ENCODE assay signal across 12 cellular contexts in the genomic region with DNA sequence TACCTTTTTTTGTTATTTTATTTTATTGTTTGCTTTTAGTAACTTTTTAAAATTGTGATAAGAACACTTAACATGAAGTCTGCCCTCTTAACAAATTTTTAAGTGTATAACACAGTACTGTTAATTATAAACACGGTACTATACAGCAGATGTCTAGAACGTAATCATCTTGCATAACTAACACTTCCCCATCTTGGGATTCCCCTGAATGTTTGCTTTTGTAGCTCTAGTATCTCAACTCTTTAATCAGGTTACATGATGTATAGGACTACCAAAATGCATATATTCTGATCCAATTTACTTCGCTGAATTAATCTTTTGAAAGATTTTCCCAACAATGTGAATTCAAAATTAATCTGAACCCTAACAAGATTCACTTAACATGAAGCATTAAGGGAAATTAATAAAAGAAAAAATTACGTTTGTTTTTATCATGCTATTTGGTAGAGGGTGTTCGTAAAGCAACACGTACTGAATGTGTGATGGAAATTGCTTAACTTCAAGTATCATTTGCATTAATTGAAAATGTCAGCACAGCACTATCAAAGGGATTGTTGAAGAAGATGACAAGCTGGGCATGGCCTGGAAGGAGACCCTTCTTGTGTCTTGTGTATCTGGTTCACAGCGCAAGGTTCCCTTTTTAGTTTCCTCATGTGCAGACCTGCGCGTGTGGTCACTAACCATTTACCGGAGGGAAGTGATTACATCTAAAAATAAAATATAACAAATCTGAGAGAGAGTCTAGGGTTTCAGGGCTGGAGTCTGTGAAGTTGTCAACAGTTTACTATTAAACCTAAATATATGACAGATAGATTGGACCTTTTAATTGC. TPM values are rescaled to one million over a fixed set of nuclear protein-coding genes. Genes with fewer than 3 reads are reported as not detected.
DNase-seq lines count a peak whose midpoint lies in the region; ATAC-seq and TF ChIP-seq lines count a peak whose summit lies in the region.
"Had no signal": no experiment of that assay in that cellular context is flagged by ENCODE, and none has a peak within 500 bp of the region (broad histone marks: within the 10 kb centered on the region; RNA-seq: fewer than 3 reads in every experiment).

No MANE protein-coding gene starts in this region.

- peak overlapping the region; percentile 67 to 71 for H3K4me3 Mint-ChIP-seq in stimulated activated naive B cell treated with anti-CD40 and anti-IgM and Interleukin-4, amounts not matched to agents 10 μg/mL and 1 μg/mL and 100 μg/mL, for 72 hours
- H3K4me3 Mint-ChIP-seq in Calu3 (ENCODE audit: low read depth, unreplicated experiment) = no peak overlapping the region
- H3K4me3 Mint-ChIP-seq: T-helper 1 cell treated with Interleukin-12 subunit alpha and Interleukin-12 subunit beta and Interleukin-4 antibody, amounts not matched to agents 30 μg/mL and 1 μg/mL, for 36 hours had no signal

- no peaks in the 10 kb centered on the region for H3K27me3 Mint-ChIP-seq in stimulated activated naive B cell treated with anti-CD40 and anti-IgM and Interleukin-4, amounts not matched to agents 10 μg/mL and 1 μg/mL and 100 μg/mL, for 72 hours
- no peaks in the 10 kb centered on the region for H3K27me3 Mint-ChIP-seq in Calu3 (ENCODE audit: unreplicated experiment)

- H3K4me1 Mint-ChIP-seq in stimulated activated naive B cell treated with anti-CD40 and anti-IgM and Interleukin-4, amounts not matched to agents 10 μg/mL and 1 μg/mL and 100 μg/mL, for 72 hours = peaks cover 28 to 69% of the 10 kb centered on the region in 2 donors
- no peaks in the 10 kb centered on the region for H3K4me1 Mint-ChIP-seq in Calu3 (ENCODE audit: low read depth, unreplicated experiment)

- H3K9me3 Mint-ChIP-seq in stimulated activated naive B cell treated with anti-CD40 and anti-IgM and Interleukin-4, amounts not matched to agents 10 μg/mL and 1 μg/mL and 100 μg/mL, for 72 hours = peaks cover 1 to 7% of the 10 kb centered on the region in 2 donors
- no peaks in the 10 kb centered on the region for H3K9me3 Mint-ChIP-seq in Calu3 (ENCODE audit: low read depth, unreplicated experiment)
- H3K9me3 Mint-ChIP-seq: T-helper 1 cell treated with Interleukin-12 subunit alpha and Interleukin-12 subunit beta and Interleukin-4 antibody, amounts not matched to agents 30 μg/mL and 1 μg/mL, for 36 hours had no signal

- no TSS peak for BruUV-seq in Calu3 (replicated peaks; lab: Mats Ljungman, UMichigan)

- CTCF ChIA-PET in Calu3 (lab: Charles Lee) = no interaction called here

- intact Hi-C loops in Calu3 (cut with micrococcal nuclease; ENCODE audit: unreplicated experiment) = no loop called here

- peak; percentile 89 for ATAC-seq in HG02642 (IDR thresholded peaks at IDR 0.05; ENCODE audit: poor library complexity, unreplicated experiment)
- peak; percentile 81 for ATAC-seq in HG03565 (IDR thresholded peaks at IDR 0.05; ENCODE audit: unreplicated experiment)
- ATAC-seq in stimulated activated naive B cell treated with anti-CD40 and anti-IgM and Interleukin-4, amounts not matched to agents 10 μg/mL and 1 μg/mL and 100 μg/mL, for 72 hours (replicated peaks) = peak; percentile 94 to 95

- no peak for TF ChIP-seq CTCF in Calu3 (IDR thresholded peaks at IDR 0.05; ENCODE audit: unreplicated experiment)

- peaks cover 19 to 42% of the 10 kb centered on the region in 2 donors for H3K36me3 Mint-ChIP-seq in stimulated activated naive B cell treated with anti-CD40 and anti-IgM and Interleukin-4, amounts not matched to agents 10 μg/mL and 1 μg/mL and 100 μg/mL, for 72 hours
- no peaks in the 10 kb centered on the region for H3K36me3 Mint-ChIP-seq in Calu3 (ENCODE audit: insufficient read depth, unreplicated experiment)

- peak; percentile 10 to 25 for DNase-seq in NCI-H526 (lab: John Stamatoyannopoulos, UW)
- DNase-seq in NCI-H526 treated with DMSO at 0.1 percent for 48 hours (lab: John Stamatoyannopoulos, UW) = no peak
- DNase-seq in stimulated activated naive B cell treated with anti-CD40 and anti-IgM and Interleukin-4, amounts not matched to agents 10 μg/mL and 1 μg/mL and 100 μg/mL, for 72 hours = peak; percentile 52
- DNase-seq in GOT3 (lab: John Stamatoyannopoulos, UW) = no peak
- DNase-seq in Calu3 = no peak
- DNase-seq in G401 (ENCODE audit: low spot score) = no peak
- DNase-seq: activated effector memory CD4-positive, alpha-beta T cell treated with Interleukin-2 at 50 U/mL for 16 hours; effector memory CD4-positive, alpha-beta T cell; NCI-H1417 had no signal

- H3K27ac Mint-ChIP-seq in stimulated activated naive B cell treated with anti-CD40 and anti-IgM and Interleukin-4, amounts not matched to agents 10 μg/mL and 1 μg/mL and 100 μg/mL, for 72 hours = peak overlapping the region; percentile 79
- no peak overlapping the region for H3K27ac Mint-ChIP-seq in Calu3 (ENCODE audit: unreplicated experiment)
- H3K27ac Mint-ChIP-seq: T-helper 1 cell treated with Interleukin-12 subunit alpha and Interleukin-12 subunit beta and Interleukin-4 antibody, amounts not matched to agents 30 μg/mL and 1 μg/mL, for 36 hours had no signal

- in situ Hi-C loops in G401 (cut with HindIII; ENCODE audit: low sequenced_read_pairs) = no loop called here

RNA-seq across cellular contexts. Expression of a gene that starts 15.2 kb away (rescaled TPM):
- total RNA-seq in Calu3 (2022) = not detected in 2 replicates
- total RNA-seq in G401 (2014; rRNA removed; shearing (Covaris generic)) = not detected in 2 replicates

Comparison
In these comparisons a context has a peak if more than half of its experiments do, and no peak if none do; other contexts are left out.
1. DNase-seq: peak in NCI-H526 (2 of 2) and stimulated activated naive B cell treated with anti-CD40 and anti-IgM and Interleukin-4, amounts not matched to agents 10 μg/mL and 1 μg/mL and 100 μg/mL, for 72 hours (single experiment); none in NCI-H526 treated with DMSO at 0.1 percent for 48 hours (single experiment), GOT3 (single experiment), Calu3 (single experiment) and G401 (single experiment).
2. Peak in every context shown above with its lines, with median percentiles within 50 percentile points of each other: ATAC-seq.